21 cellular contexts compared by ENCODE assay signal in the genomic region with DNA sequence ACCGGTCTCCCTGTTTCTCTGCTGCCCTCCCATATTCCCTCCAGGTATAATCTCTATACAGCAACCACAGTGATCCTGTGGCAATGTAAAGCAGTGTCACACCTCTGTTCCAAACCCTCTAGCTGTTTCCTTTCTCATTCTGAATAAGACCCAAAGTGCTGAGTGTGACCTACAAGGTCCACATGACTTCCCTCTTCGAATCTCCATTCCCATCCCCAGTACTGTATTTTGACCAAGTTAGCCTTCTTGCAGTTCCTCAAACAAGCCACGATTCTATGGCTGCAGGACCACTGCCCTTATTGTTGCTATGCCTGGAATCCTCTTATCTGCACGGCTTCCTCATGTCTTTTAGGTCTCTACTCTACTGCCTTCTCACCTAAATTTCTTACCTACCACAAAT.
"Had no signal": no experiment of that assay in that cellular context is flagged by ENCODE, and none has a peak within 500 bp of the region (broad histone marks: within the 10 kb centered on the region; RNA-seq: fewer than 3 reads in every experiment).

No MANE protein-coding gene starts in this region.

- H3K4me3 ChIP-seq: coronary artery, dorsolateral prefrontal cortex, heart right ventricle, neural progenitor cell, psoas muscle, smooth muscle cell, vagina had no signal

- H3K9me3 ChIP-seq: heart right ventricle, psoas muscle, vagina had no signal

- H3K27ac Mint-ChIP-seq: mesothelial cell of epicardium; natural killer cell treated with Interleukin-12 subunit alpha and Interleukin-12 subunit beta and Interleukin-15 and Interleukin-18, amount 100 ng/mL, for 72 hours; neural progenitor cell; type B pancreatic cell had no signal

- H3K27me3 Mint-ChIP-seq: type B pancreatic cell had no signal

- H3K4me3 Mint-ChIP-seq: mesothelial cell of epicardium; natural killer cell treated with Interleukin-12 subunit alpha and Interleukin-12 subunit beta and Interleukin-15 and Interleukin-18, amount 100 ng/mL, for 72 hours; neural progenitor cell; type B pancreatic cell had no signal

- H3K27me3 ChIP-seq: dorsolateral prefrontal cortex, heart right ventricle, neural progenitor cell, vagina had no signal

- H3K79me2 ChIP-seq: parathyroid adenoma had no signal

- H3K9me3 Mint-ChIP-seq: mesothelial cell of epicardium, neural progenitor cell, type B pancreatic cell had no signal

- H3K27ac ChIP-seq: coronary artery, dorsolateral prefrontal cortex, heart right ventricle, neural progenitor cell, parathyroid adenoma, psoas muscle, vagina had no signal

- H2AFZ ChIP-seq: neural progenitor cell, parathyroid adenoma had no signal

- DNase-seq: dorsolateral prefrontal cortex; effector CD8-positive, alpha-beta T cell; heart right ventricle; hypothalamus; mammary epithelial cell; occipital lobe; psoas muscle; stimulated activated CD4-positive, alpha-beta T cell treated with anti-CD3 and anti-CD28 coated beads, Interleukin-2, amount 100 ng/mL, for 48 hours; stimulated activated naive CD4-positive, alpha-beta T cell treated with Interleukin-2 at 50 U/mL for 16 hours had no signal

- H3K4me1 ChIP-seq: neural progenitor cell, parathyroid adenoma, psoas muscle, vagina had no signal

- FAIRE-seq: frontal cortex, islet of Langerhans had no signal

- H3K36me3 ChIP-seq: neural progenitor cell, vagina had no signal

- H3K36me3 Mint-ChIP-seq: natural killer cell treated with Interleukin-12 subunit alpha and Interleukin-12 subunit beta and Interleukin-15 and Interleukin-18, amount 100 ng/mL, for 72 hours had no signal

- ATAC-seq: esophagus mucosa; heart right ventricle; left lobe of liver; natural killer cell treated with Interleukin-12 subunit alpha and Interleukin-12 subunit beta and Interleukin-15 and Interleukin-18, amount 100 ng/mL, for 72 hours; psoas muscle had no signal

- H3K4me2 ChIP-seq: neural progenitor cell, smooth muscle cell had no signal
